Comparison of ENCODE assay signal across 1 cellular context in genomic region chr12:2457215-2458112, GRCh38.
TF ChIP-seq lines count a peak whose summit lies in the region.

No MANE protein-coding gene starts in this region.

TF ChIP-seq in GM23338, 12 proteins besides CTCF, POLR2A, EP300 and RAD21 (continued from another document):
- TF ChIP-seq, protein P1, sequence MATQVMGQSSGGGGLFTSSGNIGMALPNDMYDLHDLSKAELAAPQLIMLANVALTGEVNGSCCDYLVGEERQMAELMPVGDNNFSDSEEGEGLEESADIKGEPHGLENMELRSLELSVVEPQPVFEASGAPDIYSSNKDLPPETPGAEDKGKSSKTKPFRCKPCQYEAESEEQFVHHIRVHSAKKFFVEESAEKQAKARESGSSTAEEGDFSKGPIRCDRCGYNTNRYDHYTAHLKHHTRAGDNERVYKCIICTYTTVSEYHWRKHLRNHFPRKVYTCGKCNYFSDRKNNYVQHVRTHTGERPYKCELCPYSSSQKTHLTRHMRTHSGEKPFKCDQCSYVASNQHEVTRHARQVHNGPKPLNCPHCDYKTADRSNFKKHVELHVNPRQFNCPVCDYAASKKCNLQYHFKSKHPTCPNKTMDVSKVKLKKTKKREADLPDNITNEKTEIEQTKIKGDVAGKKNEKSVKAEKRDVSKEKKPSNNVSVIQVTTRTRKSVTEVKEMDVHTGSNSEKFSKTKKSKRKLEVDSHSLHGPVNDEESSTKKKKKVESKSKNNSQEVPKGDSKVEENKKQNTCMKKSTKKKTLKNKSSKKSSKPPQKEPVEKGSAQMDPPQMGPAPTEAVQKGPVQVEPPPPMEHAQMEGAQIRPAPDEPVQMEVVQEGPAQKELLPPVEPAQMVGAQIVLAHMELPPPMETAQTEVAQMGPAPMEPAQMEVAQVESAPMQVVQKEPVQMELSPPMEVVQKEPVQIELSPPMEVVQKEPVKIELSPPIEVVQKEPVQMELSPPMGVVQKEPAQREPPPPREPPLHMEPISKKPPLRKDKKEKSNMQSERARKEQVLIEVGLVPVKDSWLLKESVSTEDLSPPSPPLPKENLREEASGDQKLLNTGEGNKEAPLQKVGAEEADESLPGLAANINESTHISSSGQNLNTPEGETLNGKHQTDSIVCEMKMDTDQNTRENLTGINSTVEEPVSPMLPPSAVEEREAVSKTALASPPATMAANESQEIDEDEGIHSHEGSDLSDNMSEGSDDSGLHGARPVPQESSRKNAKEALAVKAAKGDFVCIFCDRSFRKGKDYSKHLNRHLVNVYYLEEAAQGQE (IDR thresholded peaks at IDR 0.05; ENCODE audit: unreplicated experiment): no peak
- TF ChIP-seq, protein P2, sequence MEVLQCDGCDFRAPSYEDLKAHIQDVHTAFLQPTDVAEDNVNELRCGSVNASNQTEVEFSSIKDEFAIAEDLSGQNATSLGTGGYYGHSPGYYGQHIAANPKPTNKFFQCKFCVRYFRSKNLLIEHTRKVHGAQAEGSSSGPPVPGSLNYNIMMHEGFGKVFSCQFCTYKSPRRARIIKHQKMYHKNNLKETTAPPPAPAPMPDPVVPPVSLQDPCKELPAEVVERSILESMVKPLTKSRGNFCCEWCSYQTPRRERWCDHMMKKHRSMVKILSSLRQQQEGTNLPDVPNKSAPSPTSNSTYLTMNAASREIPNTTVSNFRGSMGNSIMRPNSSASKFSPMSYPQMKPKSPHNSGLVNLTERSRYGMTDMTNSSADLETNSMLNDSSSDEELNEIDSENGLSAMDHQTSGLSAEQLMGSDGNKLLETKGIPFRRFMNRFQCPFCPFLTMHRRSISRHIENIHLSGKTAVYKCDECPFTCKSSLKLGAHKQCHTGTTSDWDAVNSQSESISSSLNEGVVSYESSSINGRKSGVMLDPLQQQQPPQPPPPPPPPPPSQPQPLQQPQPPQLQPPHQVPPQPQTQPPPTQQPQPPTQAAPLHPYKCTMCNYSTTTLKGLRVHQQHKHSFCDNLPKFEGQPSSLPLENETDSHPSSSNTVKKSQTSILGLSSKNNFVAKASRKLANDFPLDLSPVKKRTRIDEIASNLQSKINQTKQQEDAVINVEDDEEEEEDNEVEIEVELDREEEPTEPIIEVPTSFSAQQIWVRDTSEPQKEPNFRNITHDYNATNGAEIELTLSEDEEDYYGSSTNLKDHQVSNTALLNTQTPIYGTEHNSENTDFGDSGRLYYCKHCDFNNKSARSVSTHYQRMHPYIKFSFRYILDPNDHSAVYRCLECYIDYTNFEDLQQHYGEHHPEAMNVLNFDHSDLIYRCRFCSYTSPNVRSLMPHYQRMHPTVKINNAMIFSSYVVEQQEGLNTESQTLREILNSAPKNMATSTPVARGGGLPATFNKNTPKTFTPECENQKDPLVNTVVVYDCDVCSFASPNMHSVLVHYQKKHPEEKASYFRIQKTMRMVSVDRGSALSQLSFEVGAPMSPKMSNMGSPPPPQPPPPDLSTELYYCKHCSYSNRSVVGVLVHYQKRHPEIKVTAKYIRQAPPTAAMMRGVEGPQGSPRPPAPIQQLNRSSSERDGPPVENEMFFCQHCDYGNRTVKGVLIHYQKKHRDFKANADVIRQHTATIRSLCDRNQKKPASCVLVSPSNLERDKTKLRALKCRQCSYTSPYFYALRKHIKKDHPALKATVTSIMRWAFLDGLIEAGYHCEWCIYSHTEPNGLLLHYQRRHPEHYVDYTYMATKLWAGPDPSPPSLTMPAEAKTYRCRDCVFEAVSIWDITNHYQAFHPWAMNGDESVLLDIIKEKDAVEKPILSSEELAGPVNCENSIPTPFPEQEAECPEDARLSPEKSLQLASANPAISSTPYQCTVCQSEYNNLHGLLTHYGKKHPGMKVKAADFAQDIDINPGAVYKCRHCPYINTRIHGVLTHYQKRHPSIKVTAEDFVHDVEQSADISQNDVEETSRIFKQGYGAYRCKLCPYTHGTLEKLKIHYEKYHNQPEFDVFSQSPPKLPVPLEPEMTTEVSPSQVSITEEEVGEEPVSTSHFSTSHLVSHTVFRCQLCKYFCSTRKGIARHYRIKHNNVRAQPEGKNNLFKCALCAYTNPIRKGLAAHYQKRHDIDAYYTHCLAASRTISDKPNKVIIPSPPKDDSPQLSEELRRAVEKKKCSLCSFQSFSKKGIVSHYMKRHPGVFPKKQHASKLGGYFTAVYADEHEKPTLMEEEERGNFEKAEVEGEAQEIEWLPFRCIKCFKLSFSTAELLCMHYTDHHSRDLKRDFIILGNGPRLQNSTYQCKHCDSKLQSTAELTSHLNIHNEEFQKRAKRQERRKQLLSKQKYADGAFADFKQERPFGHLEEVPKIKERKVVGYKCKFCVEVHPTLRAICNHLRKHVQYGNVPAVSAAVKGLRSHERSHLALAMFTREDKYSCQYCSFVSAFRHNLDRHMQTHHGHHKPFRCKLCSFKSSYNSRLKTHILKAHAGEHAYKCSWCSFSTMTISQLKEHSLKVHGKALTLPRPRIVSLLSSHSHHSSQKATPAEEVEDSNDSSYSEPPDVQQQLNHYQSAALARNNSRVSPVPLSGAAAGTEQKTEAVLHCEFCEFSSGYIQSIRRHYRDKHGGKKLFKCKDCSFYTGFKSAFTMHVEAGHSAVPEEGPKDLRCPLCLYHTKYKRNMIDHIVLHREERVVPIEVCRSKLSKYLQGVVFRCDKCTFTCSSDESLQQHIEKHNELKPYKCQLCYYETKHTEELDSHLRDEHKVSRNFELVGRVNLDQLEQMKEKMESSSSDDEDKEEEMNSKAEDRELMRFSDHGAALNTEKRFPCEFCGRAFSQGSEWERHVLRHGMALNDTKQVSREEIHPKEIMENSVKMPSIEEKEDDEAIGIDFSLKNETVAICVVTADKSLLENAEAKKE (CRISPR knock-in tag; IDR thresholded peaks at IDR 0.05): no peak
- TF ChIP-seq, protein P3, sequence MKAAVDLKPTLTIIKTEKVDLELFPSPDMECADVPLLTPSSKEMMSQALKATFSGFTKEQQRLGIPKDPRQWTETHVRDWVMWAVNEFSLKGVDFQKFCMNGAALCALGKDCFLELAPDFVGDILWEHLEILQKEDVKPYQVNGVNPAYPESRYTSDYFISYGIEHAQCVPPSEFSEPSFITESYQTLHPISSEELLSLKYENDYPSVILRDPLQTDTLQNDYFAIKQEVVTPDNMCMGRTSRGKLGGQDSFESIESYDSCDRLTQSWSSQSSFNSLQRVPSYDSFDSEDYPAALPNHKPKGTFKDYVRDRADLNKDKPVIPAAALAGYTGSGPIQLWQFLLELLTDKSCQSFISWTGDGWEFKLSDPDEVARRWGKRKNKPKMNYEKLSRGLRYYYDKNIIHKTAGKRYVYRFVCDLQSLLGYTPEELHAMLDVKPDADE (IDR thresholded peaks at IDR 0.05): no peak
- no peak for TF ChIP-seq ZNF114 (CRISPR knock-in tag; IDR thresholded peaks at IDR 0.05)
